ENCODE assay signal across 26 cellular contexts in the genomic region with DNA sequence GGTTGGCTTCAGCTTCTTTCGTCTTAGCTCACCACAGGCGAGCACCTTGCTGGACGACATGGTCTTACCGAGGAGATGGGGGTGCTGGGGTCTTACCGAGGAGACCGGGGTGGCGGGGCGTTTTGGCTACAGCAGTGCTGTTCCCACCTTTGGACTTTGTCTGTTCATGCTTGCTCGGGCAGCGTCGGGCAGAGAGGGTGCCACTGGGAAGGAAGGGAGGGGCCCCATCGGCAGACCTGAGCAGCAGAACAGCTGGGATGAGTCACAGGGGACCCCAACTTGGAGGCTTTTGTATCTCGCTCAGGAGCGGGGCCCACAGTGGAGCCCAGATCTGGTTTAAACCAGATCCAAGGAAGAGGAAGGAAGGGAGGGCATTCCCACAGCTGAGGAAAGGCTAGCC.
"Had no signal": no experiment of that assay in that cellular context is flagged by ENCODE, and none has a peak within 500 bp of the region (broad histone marks: within the 10 kb centered on the region; RNA-seq: fewer than 3 reads in every experiment).

No MANE protein-coding gene starts in this region.

- H3K4me3 Mint-ChIP-seq: activated CD4-positive, alpha-beta memory T cell treated with anti-CD3 and anti-CD28 coated beads, Interleukin-2, amount 10 ng/mL, durations not matched to agents 7 days and 5 days; activated CD4-positive, alpha-beta T cell treated with anti-CD3 and anti-CD28 coated beads for 36 hours; activated naive CD8-positive, alpha-beta T cell treated with anti-CD3 and anti-CD28 coated beads, Interleukin-2, amount 10 ng/mL, durations not matched to agents 7 days and 5 days; T-cell had no signal

- FAIRE-seq: TTC549 had no signal

- H3K27ac ChIP-seq: adrenal gland, KMS-11, SK-N-MC had no signal

- DNase-seq: activated CD4-positive, alpha-beta memory T cell treated with anti-CD3 and anti-CD28 coated beads, Interleukin-2, amount 10 ng/mL, durations not matched to agents 7 days and 5 days; activated CD4-positive, alpha-beta T cell treated with anti-CD3 and anti-CD28 coated beads for 36 hours; activated CD4-positive, alpha-beta T cell treated with anti-CD3 and anti-CD28 coated beads, Interleukin-2, amount 50 U/mL, for 1 hour; activated CD4-positive, CD25-positive, alpha-beta regulatory T cell; activated naive CD4-positive, alpha-beta T cell treated with anti-CD3 and anti-CD28 coated beads, Interleukin-2, amount 50 U/mL, for 16 hours; activated naive CD8-positive, alpha-beta T cell treated with anti-CD3 and anti-CD28 coated beads, Interleukin-2, amount 10 ng/mL, durations not matched to agents 7 days and 5 days; adrenal gland; anterior cingulate cortex; central memory CD4-positive, alpha-beta T cell; MG63; MV-4-11; NCI-H1092 treated with DMSO at 0.1 percent for 48 hours; NCI-H1417 treated with DMSO at 0.1 percent for 48 hours; NCI-H1694; NCI-H2029; NCI-H345; NCI-H510A; NCI-H526 treated with DMSO at 0.1 percent for 48 hours; NCI-H82; T-cell; T-helper 2 cell; T1000 had no signal

- H3K27ac Mint-ChIP-seq: activated CD4-positive, alpha-beta memory T cell treated with anti-CD3 and anti-CD28 coated beads, Interleukin-2, amount 10 ng/mL, durations not matched to agents 7 days and 5 days; activated CD4-positive, alpha-beta T cell treated with anti-CD3 and anti-CD28 coated beads for 36 hours; activated naive CD8-positive, alpha-beta T cell treated with anti-CD3 and anti-CD28 coated beads, Interleukin-2, amount 10 ng/mL, durations not matched to agents 7 days and 5 days; T-cell had no signal

- H3K27me3 Mint-ChIP-seq: activated CD4-positive, alpha-beta memory T cell treated with anti-CD3 and anti-CD28 coated beads, Interleukin-2, amount 10 ng/mL, durations not matched to agents 7 days and 5 days; activated CD4-positive, alpha-beta T cell treated with anti-CD3 and anti-CD28 coated beads for 36 hours; activated naive CD8-positive, alpha-beta T cell treated with anti-CD3 and anti-CD28 coated beads, Interleukin-2, amount 10 ng/mL, durations not matched to agents 7 days and 5 days; T-cell had no signal

- H3K9me3 Mint-ChIP-seq: activated CD4-positive, alpha-beta memory T cell treated with anti-CD3 and anti-CD28 coated beads, Interleukin-2, amount 10 ng/mL, durations not matched to agents 7 days and 5 days; activated naive CD8-positive, alpha-beta T cell treated with anti-CD3 and anti-CD28 coated beads, Interleukin-2, amount 10 ng/mL, durations not matched to agents 7 days and 5 days had no signal

- H3K4me2 ChIP-seq: KMS-11 had no signal

- ATAC-seq: activated CD4-positive, alpha-beta T cell treated with anti-CD3 and anti-CD28 coated beads for 36 hours; Right ventricle myocardium inferior; T-cell had no signal

- H3K9ac ChIP-seq: KMS-11 had no signal

- H3K27me3 ChIP-seq: adrenal gland, MG63 had no signal

- H3K9me3 ChIP-seq: adrenal gland, MG63 had no signal

- H3K4me1 ChIP-seq: adrenal gland had no signal

- H3K4me1 Mint-ChIP-seq: activated CD4-positive, alpha-beta memory T cell treated with anti-CD3 and anti-CD28 coated beads, Interleukin-2, amount 10 ng/mL, durations not matched to agents 7 days and 5 days; activated CD4-positive, alpha-beta T cell treated with anti-CD3 and anti-CD28 coated beads for 36 hours; activated naive CD8-positive, alpha-beta T cell treated with anti-CD3 and anti-CD28 coated beads, Interleukin-2, amount 10 ng/mL, durations not matched to agents 7 days and 5 days had no signal

- H3K4me3 ChIP-seq: adrenal gland, MG63, SK-N-MC had no signal
